In genomic region chr21:34072145-34073031, GRCh38 we compare ENCODE assay signal across 8 cellular contexts. TPM values are rescaled to one million over a fixed set of nuclear protein-coding genes. Genes with fewer than 3 reads are reported as not detected.
DNase-seq lines count a peak whose midpoint lies in the region; ATAC-seq and TF ChIP-seq lines count a peak whose summit lies in the region.

No MANE protein-coding gene starts in this region.

- peak overlapping the region; percentile 45 for H2AFZ ChIP-seq in neural cell (ENCODE audit: low read depth, low read length)

- peaks cover 34% of the 10 kb centered on the region for H3K4me1 Mint-ChIP-seq in T-helper 1 cell treated with Interleukin-12 subunit alpha and Interleukin-12 subunit beta and Interleukin-4 antibody, amounts not matched to agents 30 μg/mL and 1 μg/mL, for 36 hours (ENCODE audit: low read depth)

- H4K20me1 ChIP-seq in neural cell (ENCODE audit: insufficient read depth): no peaks in the 10 kb centered on the region

- ATAC-seq in GM21717 (IDR thresholded peaks at IDR 0.05; ENCODE audit: unreplicated experiment): peak; percentile 3
- ATAC-seq in esophagus mucosa: peak; percentile 55

- peak overlapping the region; percentile 88 for H3K4me3 Mint-ChIP-seq in T-helper 1 cell treated with Interleukin-12 subunit alpha and Interleukin-12 subunit beta and Interleukin-4 antibody, amounts not matched to agents 30 μg/mL and 1 μg/mL, for 36 hours

- peak overlapping the region; percentile 14 for H3K4me2 ChIP-seq in neural cell (ENCODE audit: low read length)

- H3K27me3 ChIP-seq in neural cell (ENCODE audit: insufficient read depth, low read depth, low read length): no peaks in the 10 kb centered on the region

- H3K79me2 ChIP-seq in neural cell (replicated peaks; ENCODE audit: insufficient read depth, low read length): peaks cover 32% of the 10 kb centered on the region

- no peaks in the 10 kb centered on the region for H3K9me3 ChIP-seq in neural cell (ENCODE audit: low read length)

- H3K4me3 ChIP-seq in neural cell (ENCODE audit: low read length): peak overlapping the region; percentile 63

- H3K9me2 ChIP-seq in neural cell (ENCODE audit: insufficient read depth, low read length): no peaks in the 10 kb centered on the region

- no peak for TF ChIP-seq CTCF in neural cell (IDR thresholded peaks at IDR 0.05; ENCODE audit: poor library complexity, severe bottlenecking)

- peak; percentile 21 for DNase-seq in AG08396 (ENCODE audit: low spot score)
- DNase-seq in NCI-H1436 treated with DMSO at 0.1 percent for 48 hours (lab: John Stamatoyannopoulos, UW): no peak
- no peak for DNase-seq in COLO829 (ENCODE audit: low spot score)
- DNase-seq in NCI-H2196 treated with DMSO at 0.1 percent for 48 hours (lab: John Stamatoyannopoulos, UW; ENCODE audit: unreplicated experiment): no peak

- H3K27ac ChIP-seq in neural cell (ENCODE audit: low read length): no peak overlapping the region

- no peaks in the 10 kb centered on the region for H3F3A ChIP-seq in neural cell (ENCODE audit: insufficient read depth, low read length, poor library complexity, severe bottlenecking)

- no peaks in the 10 kb centered on the region for H3K36me3 ChIP-seq in neural cell (ENCODE audit: insufficient read depth, low read length)

- H3K9ac ChIP-seq in neural cell (ENCODE audit: low read length): peak overlapping the region; percentile 36

- peaks cover 31% of the 10 kb centered on the region for H3K36me3 Mint-ChIP-seq in T-helper 1 cell treated with Interleukin-12 subunit alpha and Interleukin-12 subunit beta and Interleukin-4 antibody, amounts not matched to agents 30 μg/mL and 1 μg/mL, for 36 hours (ENCODE audit: low read depth)

- H3K27ac Mint-ChIP-seq in T-helper 1 cell treated with Interleukin-12 subunit alpha and Interleukin-12 subunit beta and Interleukin-4 antibody, amounts not matched to agents 30 μg/mL and 1 μg/mL, for 36 hours: peak overlapping the region; percentile 79

- no peak for TF ChIP-seq EP300 in neural cell (conservative IDR thresholded peaks at IDR 0.05; ENCODE audit: poor library complexity, severe bottlenecking)

- no peaks in the 10 kb centered on the region for H3K27me3 Mint-ChIP-seq in T-helper 1 cell treated with Interleukin-12 subunit alpha and Interleukin-12 subunit beta and Interleukin-4 antibody, amounts not matched to agents 30 μg/mL and 1 μg/mL, for 36 hours (ENCODE audit: low read depth)

- peaks cover 4% of the 10 kb centered on the region for H3K9me3 Mint-ChIP-seq in T-helper 1 cell treated with Interleukin-12 subunit alpha and Interleukin-12 subunit beta and Interleukin-4 antibody, amounts not matched to agents 30 μg/mL and 1 μg/mL, for 36 hours

- TF ChIP-seq RAD21 in neural cell (conservative IDR thresholded peaks at IDR 0.05): no peak

TF ChIP-seq in neural cell, 6 proteins besides CTCF, POLR2A, EP300 and RAD21:
- TF ChIP-seq EZH2 (IDR thresholded peaks at IDR 0.05; ENCODE audit: borderline replicate concordance, insufficient read depth, low read length, poor library complexity, severe bottlenecking) (no peak), TAF1 (IDR thresholded peaks at IDR 0.05; ENCODE audit: low read depth) (no peak), REST (IDR thresholded peaks at IDR 0.05; ENCODE audit: borderline replicate concordance) (no peak), POLR2AphosphoS5 (IDR thresholded peaks at IDR 0.05) (no peak), MXI1 (conservative IDR thresholded peaks at IDR 0.05; ENCODE audit: poor library complexity, severe bottlenecking) (no peak), SMC3 (conservative IDR thresholded peaks at IDR 0.05; ENCODE audit: poor library complexity) (no peak)

RNA-seq across cellular contexts. Expression of gene MRPS6, which starts 1.0 kb away (rescaled TPM):
- 31.0 TPM for total RNA-seq in esophagus mucosa
- 69.1 and 70.1 TPM in 2 replicates for polyA plus RNA-seq in neural cell
- 21.4 and 25.8 TPM in 2 replicates for polyA minus RNA-seq in neural cell

RNA-seq across cellular contexts. Expression of gene SLC5A3, which starts 1.0 kb away (rescaled TPM):
- total RNA-seq in esophagus mucosa: 5.6 TPM
- 17.0 and 18.2 TPM in 2 replicates for polyA plus RNA-seq in neural cell
- 71.6 and 87.2 TPM in 2 replicates for polyA minus RNA-seq in neural cell
